ENCODE assay signal across 2 cellular contexts in the genomic region with DNA sequence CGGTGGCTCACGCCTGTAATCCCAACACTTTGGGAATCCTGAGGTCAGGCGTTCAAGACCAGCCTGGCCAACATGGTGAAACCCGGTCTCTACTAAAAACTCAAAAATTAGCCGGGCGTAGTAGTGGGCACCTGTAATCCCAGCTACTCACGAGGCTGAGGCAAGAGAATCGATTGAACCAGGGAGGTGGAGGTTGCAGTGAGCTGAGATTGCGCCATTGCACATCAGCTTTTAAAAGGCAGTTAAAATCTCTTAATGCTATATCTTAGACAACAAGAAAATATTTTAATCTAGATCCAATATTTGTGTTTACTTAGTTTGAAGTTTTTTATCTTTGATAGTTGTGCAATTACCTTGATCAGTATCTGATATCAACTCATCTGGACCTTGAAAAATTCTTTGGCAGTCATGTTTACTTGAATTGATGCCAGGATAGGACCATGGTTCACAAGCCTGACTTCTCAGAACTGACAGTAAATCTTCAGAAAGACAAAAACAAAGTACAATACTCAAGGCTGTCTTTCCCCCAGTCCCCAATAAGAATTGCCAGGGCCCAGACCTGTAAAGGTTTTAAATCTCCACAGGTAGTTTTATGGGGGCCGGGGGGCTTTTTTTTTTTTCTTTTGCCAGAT.
TF ChIP-seq lines count a peak whose summit lies in the region.

No MANE protein-coding gene starts in this region.

TF ChIP-seq in GM23338, 12 proteins besides CTCF, POLR2A, EP300 and RAD21 (continued from another document):
- TF ChIP-seq, protein P1, sequence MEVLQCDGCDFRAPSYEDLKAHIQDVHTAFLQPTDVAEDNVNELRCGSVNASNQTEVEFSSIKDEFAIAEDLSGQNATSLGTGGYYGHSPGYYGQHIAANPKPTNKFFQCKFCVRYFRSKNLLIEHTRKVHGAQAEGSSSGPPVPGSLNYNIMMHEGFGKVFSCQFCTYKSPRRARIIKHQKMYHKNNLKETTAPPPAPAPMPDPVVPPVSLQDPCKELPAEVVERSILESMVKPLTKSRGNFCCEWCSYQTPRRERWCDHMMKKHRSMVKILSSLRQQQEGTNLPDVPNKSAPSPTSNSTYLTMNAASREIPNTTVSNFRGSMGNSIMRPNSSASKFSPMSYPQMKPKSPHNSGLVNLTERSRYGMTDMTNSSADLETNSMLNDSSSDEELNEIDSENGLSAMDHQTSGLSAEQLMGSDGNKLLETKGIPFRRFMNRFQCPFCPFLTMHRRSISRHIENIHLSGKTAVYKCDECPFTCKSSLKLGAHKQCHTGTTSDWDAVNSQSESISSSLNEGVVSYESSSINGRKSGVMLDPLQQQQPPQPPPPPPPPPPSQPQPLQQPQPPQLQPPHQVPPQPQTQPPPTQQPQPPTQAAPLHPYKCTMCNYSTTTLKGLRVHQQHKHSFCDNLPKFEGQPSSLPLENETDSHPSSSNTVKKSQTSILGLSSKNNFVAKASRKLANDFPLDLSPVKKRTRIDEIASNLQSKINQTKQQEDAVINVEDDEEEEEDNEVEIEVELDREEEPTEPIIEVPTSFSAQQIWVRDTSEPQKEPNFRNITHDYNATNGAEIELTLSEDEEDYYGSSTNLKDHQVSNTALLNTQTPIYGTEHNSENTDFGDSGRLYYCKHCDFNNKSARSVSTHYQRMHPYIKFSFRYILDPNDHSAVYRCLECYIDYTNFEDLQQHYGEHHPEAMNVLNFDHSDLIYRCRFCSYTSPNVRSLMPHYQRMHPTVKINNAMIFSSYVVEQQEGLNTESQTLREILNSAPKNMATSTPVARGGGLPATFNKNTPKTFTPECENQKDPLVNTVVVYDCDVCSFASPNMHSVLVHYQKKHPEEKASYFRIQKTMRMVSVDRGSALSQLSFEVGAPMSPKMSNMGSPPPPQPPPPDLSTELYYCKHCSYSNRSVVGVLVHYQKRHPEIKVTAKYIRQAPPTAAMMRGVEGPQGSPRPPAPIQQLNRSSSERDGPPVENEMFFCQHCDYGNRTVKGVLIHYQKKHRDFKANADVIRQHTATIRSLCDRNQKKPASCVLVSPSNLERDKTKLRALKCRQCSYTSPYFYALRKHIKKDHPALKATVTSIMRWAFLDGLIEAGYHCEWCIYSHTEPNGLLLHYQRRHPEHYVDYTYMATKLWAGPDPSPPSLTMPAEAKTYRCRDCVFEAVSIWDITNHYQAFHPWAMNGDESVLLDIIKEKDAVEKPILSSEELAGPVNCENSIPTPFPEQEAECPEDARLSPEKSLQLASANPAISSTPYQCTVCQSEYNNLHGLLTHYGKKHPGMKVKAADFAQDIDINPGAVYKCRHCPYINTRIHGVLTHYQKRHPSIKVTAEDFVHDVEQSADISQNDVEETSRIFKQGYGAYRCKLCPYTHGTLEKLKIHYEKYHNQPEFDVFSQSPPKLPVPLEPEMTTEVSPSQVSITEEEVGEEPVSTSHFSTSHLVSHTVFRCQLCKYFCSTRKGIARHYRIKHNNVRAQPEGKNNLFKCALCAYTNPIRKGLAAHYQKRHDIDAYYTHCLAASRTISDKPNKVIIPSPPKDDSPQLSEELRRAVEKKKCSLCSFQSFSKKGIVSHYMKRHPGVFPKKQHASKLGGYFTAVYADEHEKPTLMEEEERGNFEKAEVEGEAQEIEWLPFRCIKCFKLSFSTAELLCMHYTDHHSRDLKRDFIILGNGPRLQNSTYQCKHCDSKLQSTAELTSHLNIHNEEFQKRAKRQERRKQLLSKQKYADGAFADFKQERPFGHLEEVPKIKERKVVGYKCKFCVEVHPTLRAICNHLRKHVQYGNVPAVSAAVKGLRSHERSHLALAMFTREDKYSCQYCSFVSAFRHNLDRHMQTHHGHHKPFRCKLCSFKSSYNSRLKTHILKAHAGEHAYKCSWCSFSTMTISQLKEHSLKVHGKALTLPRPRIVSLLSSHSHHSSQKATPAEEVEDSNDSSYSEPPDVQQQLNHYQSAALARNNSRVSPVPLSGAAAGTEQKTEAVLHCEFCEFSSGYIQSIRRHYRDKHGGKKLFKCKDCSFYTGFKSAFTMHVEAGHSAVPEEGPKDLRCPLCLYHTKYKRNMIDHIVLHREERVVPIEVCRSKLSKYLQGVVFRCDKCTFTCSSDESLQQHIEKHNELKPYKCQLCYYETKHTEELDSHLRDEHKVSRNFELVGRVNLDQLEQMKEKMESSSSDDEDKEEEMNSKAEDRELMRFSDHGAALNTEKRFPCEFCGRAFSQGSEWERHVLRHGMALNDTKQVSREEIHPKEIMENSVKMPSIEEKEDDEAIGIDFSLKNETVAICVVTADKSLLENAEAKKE (CRISPR knock-in tag; IDR thresholded peaks at IDR 0.05): no peak
- TF ChIP-seq, protein P2, sequence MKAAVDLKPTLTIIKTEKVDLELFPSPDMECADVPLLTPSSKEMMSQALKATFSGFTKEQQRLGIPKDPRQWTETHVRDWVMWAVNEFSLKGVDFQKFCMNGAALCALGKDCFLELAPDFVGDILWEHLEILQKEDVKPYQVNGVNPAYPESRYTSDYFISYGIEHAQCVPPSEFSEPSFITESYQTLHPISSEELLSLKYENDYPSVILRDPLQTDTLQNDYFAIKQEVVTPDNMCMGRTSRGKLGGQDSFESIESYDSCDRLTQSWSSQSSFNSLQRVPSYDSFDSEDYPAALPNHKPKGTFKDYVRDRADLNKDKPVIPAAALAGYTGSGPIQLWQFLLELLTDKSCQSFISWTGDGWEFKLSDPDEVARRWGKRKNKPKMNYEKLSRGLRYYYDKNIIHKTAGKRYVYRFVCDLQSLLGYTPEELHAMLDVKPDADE (IDR thresholded peaks at IDR 0.05): no peak
- TF ChIP-seq CREB1 (CRISPR knock-in tag; IDR thresholded peaks at IDR 0.05; ENCODE audit: low read depth) (no peak), POLR2AphosphoS5 (IDR thresholded peaks at IDR 0.05; ENCODE audit: low read depth) (peak; percentile 30; the same call in 1 of the 2 replicates), ZNF331 (CRISPR knock-in tag; IDR thresholded peaks at IDR 0.05; ENCODE audit: low read depth) (no peak)

TF ChIP-seq in HepG2, 621 proteins besides CTCF, POLR2A, EP300 and RAD21 (continued from another document):
- TF ChIP-seq, protein P3, sequence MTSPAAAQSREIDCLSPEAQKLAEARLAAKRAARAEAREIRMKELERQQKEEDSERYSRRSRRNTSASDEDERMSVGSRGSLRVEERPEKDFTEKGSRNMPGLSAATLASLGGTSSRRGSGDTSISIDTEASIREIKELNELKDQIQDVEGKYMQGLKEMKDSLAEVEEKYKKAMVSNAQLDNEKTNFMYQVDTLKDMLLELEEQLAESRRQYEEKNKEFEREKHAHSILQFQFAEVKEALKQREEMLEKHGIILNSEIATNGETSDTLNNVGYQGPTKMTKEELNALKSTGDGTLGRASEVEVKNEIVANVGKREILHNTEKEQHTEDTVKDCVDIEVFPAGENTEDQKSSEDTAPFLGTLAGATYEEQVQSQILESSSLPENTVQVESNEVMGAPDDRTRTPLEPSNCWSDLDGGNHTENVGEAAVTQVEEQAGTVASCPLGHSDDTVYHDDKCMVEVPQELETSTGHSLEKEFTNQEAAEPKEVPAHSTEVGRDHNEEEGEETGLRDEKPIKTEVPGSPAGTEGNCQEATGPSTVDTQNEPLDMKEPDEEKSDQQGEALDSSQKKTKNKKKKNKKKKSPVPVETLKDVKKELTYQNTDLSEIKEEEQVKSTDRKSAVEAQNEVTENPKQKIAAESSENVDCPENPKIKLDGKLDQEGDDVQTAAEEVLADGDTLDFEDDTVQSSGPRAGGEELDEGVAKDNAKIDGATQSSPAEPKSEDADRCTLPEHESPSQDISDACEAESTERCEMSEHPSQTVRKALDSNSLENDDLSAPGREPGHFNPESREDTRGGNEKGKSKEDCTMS (CRISPR knock-in tag; conservative IDR thresholded peaks at IDR 0.05): no peak
- TF ChIP-seq NCOA2 (CRISPR knock-in tag; IDR thresholded peaks at IDR 0.05) (0 out of 2 replicates have a peak, but pooled peaks have one; percentile 22), IKZF1 (IDR thresholded peaks at IDR 0.05) (no peak), ZNF839 (CRISPR knock-in tag; IDR thresholded peaks at IDR 0.05; ENCODE audit: borderline replicate concordance) (no peak), NCOR1 (IDR thresholded peaks at IDR 0.05; ENCODE audit: borderline replicate concordance, low read length) (no peak), SMAD9 (CRISPR knock-in tag; IDR thresholded peaks at IDR 0.05) (no peak), GLI4 (CRISPR knock-in tag; IDR thresholded peaks at IDR 0.05; ENCODE audit: borderline replicate concordance) (no peak)
- TF ChIP-seq, protein P4, sequence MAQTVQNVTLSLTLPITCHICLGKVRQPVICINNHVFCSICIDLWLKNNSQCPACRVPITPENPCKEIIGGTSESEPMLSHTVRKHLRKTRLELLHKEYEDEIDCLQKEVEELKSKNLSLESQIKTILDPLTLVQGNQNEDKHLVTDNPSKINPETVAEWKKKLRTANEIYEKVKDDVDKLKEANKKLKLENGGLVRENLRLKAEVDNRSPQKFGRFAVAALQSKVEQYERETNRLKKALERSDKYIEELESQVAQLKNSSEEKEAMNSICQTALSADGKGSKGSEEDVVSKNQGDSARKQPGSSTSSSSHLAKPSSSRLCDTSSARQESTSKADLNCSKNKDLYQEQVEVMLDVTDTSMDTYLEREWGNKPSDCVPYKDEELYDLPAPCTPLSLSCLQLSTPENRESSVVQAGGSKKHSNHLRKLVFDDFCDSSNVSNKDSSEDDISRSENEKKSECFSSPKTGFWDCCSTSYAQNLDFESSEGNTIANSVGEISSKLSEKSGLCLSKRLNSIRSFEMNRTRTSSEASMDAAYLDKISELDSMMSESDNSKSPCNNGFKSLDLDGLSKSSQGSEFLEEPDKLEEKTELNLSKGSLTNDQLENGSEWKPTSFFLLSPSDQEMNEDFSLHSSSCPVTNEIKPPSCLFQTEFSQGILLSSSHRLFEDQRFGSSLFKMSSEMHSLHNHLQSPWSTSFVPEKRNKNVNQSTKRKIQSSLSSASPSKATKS (CRISPR knock-in tag; IDR thresholded peaks at IDR 0.05): no peak
